In genomic region chr4:108173599-108174057, GRCh38 we compare ENCODE assay signal across 8 cellular contexts. TPM values are rescaled to one million over a fixed set of nuclear protein-coding genes. Genes with fewer than 3 reads are reported as not detected.
DNase-seq lines count a peak whose midpoint lies in the region; ATAC-seq and TF ChIP-seq lines count a peak whose summit lies in the region.

No MANE protein-coding gene starts in this region.

- peak overlapping the region; percentile 57 to 89 (median 76) for H3K4me3 ChIP-seq in BLaER1 treated with 17β-estradiol and CSF1 and Interleukin-3, amounts not matched to agents 10 nM and 100 nM
- H3K4me3 ChIP-seq in ectodermal cell (ENCODE audit: insufficient read depth, low read depth, low read length) (peak overlapping the region; percentile 51), neutrophil (ENCODE audit: low read depth in 1 of 2, low read length in 1 of 2) (peak overlapping the region; percentile 16 to 31)

- ATAC-seq in GM21447 (IDR thresholded peaks at IDR 0.05; ENCODE audit: unreplicated experiment) (no peak), HG03442 (IDR thresholded peaks at IDR 0.05; ENCODE audit: unreplicated experiment) (no peak)

- peak overlapping the region; percentile 49 to 93 (median 87); a peak in 21 of 22 replicates for H3K27ac ChIP-seq in BLaER1 treated with 17β-estradiol and CSF1 and Interleukin-3, amounts not matched to agents 10 nM and 100 nM
- H3K27ac ChIP-seq in KOPT-K1 (ENCODE audit: low read depth, low read length, poor library complexity, severe bottlenecking) (peak overlapping the region; percentile 99), ectodermal cell (ENCODE audit: insufficient read depth, low read depth, low read length, poor library complexity, severe bottlenecking) (peak overlapping the region; percentile 68), neutrophil (no peak overlapping the region)

- TF ChIP-seq CTCF in neutrophil (IDR thresholded peaks at IDR 0.05), result no peak

- H3K4me1 ChIP-seq in BLaER1 treated with 17β-estradiol and CSF1 and Interleukin-3, amounts not matched to agents 10 nM and 100 nM, result peaks cover 14 to 61% (median 44%) of the 10 kb centered on the region in 10 experiments; a peak in 19 of 20 replicates
- H3K4me1 ChIP-seq in ectodermal cell (ENCODE audit: control insufficient read depth, insufficient read depth, low read length), result peaks cover 34% of the 10 kb centered on the region
- H3K4me1 ChIP-seq in neutrophil (ENCODE audit: control insufficient read depth in 1 of 2, insufficient read depth in 1 of 2, low read depth in 1 of 2, low read length in 1 of 2), result peaks cover 17 to 30% of the 10 kb centered on the region in 2 experiments

- no peaks in the 10 kb centered on the region for H3K9me3 ChIP-seq in BLaER1 treated with 17β-estradiol and CSF1 and Interleukin-3, amounts not matched to agents 10 nM and 100 nM (replicated peaks in 1 of 11)
- H3K9me3 ChIP-seq in KOPT-K1 (ENCODE audit: insufficient read depth, low read length, poor library complexity, severe bottlenecking) (no peaks in the 10 kb centered on the region), ectodermal cell (ENCODE audit: control insufficient read depth, low read length) (no peaks in the 10 kb centered on the region), neutrophil (no peaks in the 10 kb centered on the region)

- WGBS in ectodermal cell, 2 experiments, result 69 to 74% methylated on average over 11 of the region's 11 CpGs

- H4K20me1 ChIP-seq in BLaER1 treated with 17β-estradiol and CSF1 and Interleukin-3, amounts not matched to agents 10 nM and 100 nM, result peaks cover 0 to 34% (median 3%) of the 10 kb centered on the region in 11 experiments; a peak in 8 of 22 replicates

- H3K36me3 ChIP-seq in BLaER1 treated with 17β-estradiol and CSF1 and Interleukin-3, amounts not matched to agents 10 nM and 100 nM, result peaks cover 0 to 24% (median 12%) of the 10 kb centered on the region in 11 experiments; a peak in 9 of 22 replicates
- H3K36me3 ChIP-seq in KOPT-K1 (ENCODE audit: insufficient read depth, low read length) (peaks cover 28% of the 10 kb centered on the region), ectodermal cell (ENCODE audit: control insufficient read depth, insufficient read depth, low read length) (no peaks in the 10 kb centered on the region), neutrophil (no peaks in the 10 kb centered on the region)

- H3K9ac ChIP-seq in BLaER1 treated with 17β-estradiol and CSF1 and Interleukin-3, amounts not matched to agents 10 nM and 100 nM, result peak overlapping the region; percentile 73 to 91 (median 86); a peak in 21 of 22 replicates

- H3K27me3 ChIP-seq in BLaER1 treated with 17β-estradiol and CSF1 and Interleukin-3, amounts not matched to agents 10 nM and 100 nM, result peaks cover 60 to 68% (median 65%) of the 10 kb centered on the region in 11 experiments
- H3K27me3 ChIP-seq in ectodermal cell (ENCODE audit: control insufficient read depth, insufficient read depth, low read length, poor library complexity, severe bottlenecking), result peaks cover 59% of the 10 kb centered on the region
- peaks cover 99% of the 10 kb centered on the region for H3K27me3 ChIP-seq in neutrophil

- DNase-seq in effector CD4-positive, alpha-beta T cell, result no peak
- DNase-seq in NCI-H187 (lab: John Stamatoyannopoulos, UW), result no peak

- peak overlapping the region; percentile 82 to 98 (median 93) for H3K4me2 ChIP-seq in BLaER1 treated with 17β-estradiol and CSF1 and Interleukin-3, amounts not matched to agents 10 nM and 100 nM

RNA-seq across cellular contexts. Expression of gene LEF1, which starts 4.9 kb away (rescaled TPM):
- 72.9 TPM for polyA plus RNA-seq in ectodermal cell (2013, experiment 1 of 4)
- polyA plus RNA-seq in ectodermal cell (2013, experiment 2 of 4), result 74.9 TPM
- 69.3 TPM for polyA plus RNA-seq in ectodermal cell (2013, experiment 3 of 4)
- polyA plus RNA-seq in ectodermal cell (2013, experiment 4 of 4), result 82.9 TPM

Comparison
In these comparisons a context has a peak if more than half of its experiments do, and no peak if none do; other contexts are left out.
1. H3K4me3 ChIP-seq: peak in every context shown above with its lines; median percentile 76 in BLaER1 treated with 17β-estradiol and CSF1 and Interleukin-3, amounts not matched to agents 10 nM and 100 nM; 51 in ectodermal cell; 24 in neutrophil.